Comparison of ENCODE assay signal across 1 cellular context in genomic region chr13:108959254-108959653, GRCh38.
TF ChIP-seq lines count a peak whose summit lies in the region.

No MANE protein-coding gene starts in this region.

TF ChIP-seq in endothelial cell of umbilical vein, 7 proteins besides CTCF, POLR2A, EP300 and RAD21:
- TF ChIP-seq GATA2 (IDR thresholded peaks at IDR 0.05; ENCODE audit: insufficient read depth, insufficient read length, low read depth, low read length) (no peak), POLR2AphosphoS5 (IDR thresholded peaks at IDR 0.05; ENCODE audit: insufficient read depth, low read depth, low read length) (no peak), EZH2 (IDR thresholded peaks at IDR 0.05; ENCODE audit: borderline replicate concordance, low read depth, low read length, severe bottlenecking) (no peak), MAX (IDR thresholded peaks at IDR 0.05; ENCODE audit: insufficient read depth, insufficient read length) (no peak), MYC (IDR thresholded peaks at IDR 0.05; ENCODE audit: low read depth, low read length) (no peak), FOS (IDR thresholded peaks at IDR 0.05; ENCODE audit: borderline replicate concordance, insufficient read depth, low read length) (no peak), JUN (IDR thresholded peaks at IDR 0.05; ENCODE audit: borderline replicate concordance, insufficient read depth, insufficient read length, low read depth) (no peak)
